In the genomic region with DNA sequence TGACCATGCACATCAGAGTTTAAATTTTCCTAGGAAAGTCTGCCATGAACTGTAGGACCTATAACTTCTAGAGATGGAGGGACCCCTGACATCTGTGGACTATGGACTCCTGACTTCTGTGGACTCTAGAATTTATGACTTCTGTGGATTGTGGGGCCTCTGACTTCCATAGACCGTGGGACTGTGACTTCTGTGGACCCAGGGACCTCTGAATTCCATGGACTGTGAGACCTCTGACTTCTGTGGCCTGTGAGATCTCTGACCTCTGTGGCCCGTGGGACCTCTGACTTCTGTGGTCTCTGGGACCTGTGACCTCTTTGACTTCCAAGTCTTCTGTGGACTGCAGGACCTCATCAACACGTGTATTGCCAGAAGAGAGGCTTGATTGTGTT, we compare ENCODE assay signal across 13 cellular contexts. TPM values are rescaled to one million over a fixed set of nuclear protein-coding genes. Genes with fewer than 3 reads are reported as not detected.
DNase-seq lines count a peak whose midpoint lies in the region; ATAC-seq, FAIRE-seq and TF ChIP-seq lines count a peak whose summit lies in the region.
"Had no signal": no experiment of that assay in that cellular context is flagged by ENCODE, and none has a peak within 500 bp of the region (broad histone marks: within the 10 kb centered on the region; RNA-seq: fewer than 3 reads in every experiment).

No MANE protein-coding gene starts in this region.

- H3K27me3 Mint-ChIP-seq in HFFc6 (ENCODE audit: insufficient read depth), result no peaks in the 10 kb centered on the region; the same call in none of the 2 replicates
- H3K27me3 Mint-ChIP-seq in activated T-helper 2 cell treated with anti-CD3 and anti-CD28 coated beads, Interferon-gamma antibody, Interleukin-2, Interleukin-4, amounts not matched to agents 10 μg/mL and 5 μg/mL and 100 μg/mL, durations not matched to agents 14 hours and 24 hours and 36 hours (ENCODE audit: low read depth), result no peaks in the 10 kb centered on the region
- H3K27me3 Mint-ChIP-seq in memory B cell, result no peaks in the 10 kb centered on the region

- H3K4me3 Mint-ChIP-seq in HFFc6, result peak overlapping the region; percentile 80
- H3K4me3 Mint-ChIP-seq in activated T-helper 2 cell treated with anti-CD3 and anti-CD28 coated beads, Interferon-gamma antibody, Interleukin-2, Interleukin-4, amounts not matched to agents 10 μg/mL and 5 μg/mL and 100 μg/mL, durations not matched to agents 14 hours and 24 hours and 36 hours (ENCODE audit: low read depth), result peak overlapping the region; percentile 67
- no peak overlapping the region for H3K4me3 Mint-ChIP-seq in memory B cell
- H3K4me3 Mint-ChIP-seq: mesothelial cell of epicardium had no signal

- no peak for FAIRE-seq in A549 (lab: Jason Lieb, UNC)

- H3K36me3 Mint-ChIP-seq in HFFc6 (ENCODE audit: low read depth) (no peaks in the 10 kb centered on the region), memory B cell (peaks cover 1% of the 10 kb centered on the region)
- H3K36me3 Mint-ChIP-seq in activated T-helper 2 cell treated with anti-CD3 and anti-CD28 coated beads, Interferon-gamma antibody, Interleukin-2, Interleukin-4, amounts not matched to agents 10 μg/mL and 5 μg/mL and 100 μg/mL, durations not matched to agents 14 hours and 24 hours and 36 hours (ENCODE audit: low read depth), result peaks cover 26% of the 10 kb centered on the region
- H3K36me3 Mint-ChIP-seq: mesothelial cell of epicardium had no signal

- H3K27ac Mint-ChIP-seq in HFFc6 (peak overlapping the region; percentile 96), memory B cell (peak overlapping the region; percentile 17)
- peak overlapping the region; percentile 90 for H3K27ac Mint-ChIP-seq in activated T-helper 2 cell treated with anti-CD3 and anti-CD28 coated beads, Interferon-gamma antibody, Interleukin-2, Interleukin-4, amounts not matched to agents 10 μg/mL and 5 μg/mL and 100 μg/mL, durations not matched to agents 14 hours and 24 hours and 36 hours

- POLR2A ChIA-PET in A549 (lab: Yijun Ruan, JAX), result no interaction called here

- H3K4me1 ChIP-seq in A549, result peaks cover 40% of the 10 kb centered on the region

- no peak for TF ChIP-seq POLR2A in A549 (IDR thresholded peaks at IDR 0.05; ENCODE audit: low read length)

- TF ChIP-seq RAD21 in A549 (conservative IDR thresholded peaks at IDR 0.05 in 1 of 2, IDR thresholded peaks at IDR 0.05 in 1 of 2), result no peak

- no peaks in the 10 kb centered on the region for H3K9me3 ChIP-seq in A549
- H3K9me3 ChIP-seq: gastrocnemius medialis had no signal

- intact Hi-C loops in activated T-helper 2 cell treated with anti-CD3 and anti-CD28 coated beads, Interferon-gamma antibody, Interleukin-2, Interleukin-4, amounts not matched to agents 10 μg/mL and 5 μg/mL and 100 μg/mL, durations not matched to agents 14 hours and 24 hours and 36 hours (cut with micrococcal nuclease), result loop anchor here (2.0 to 10.0 kb wide), 5 partner anchors 53 to 431 kb away; a partner anchor contains a TSS

- H3K9me3 Mint-ChIP-seq in HFFc6 (no peaks in the 10 kb centered on the region), memory B cell (no peaks in the 10 kb centered on the region)
- H3K9me3 Mint-ChIP-seq in activated T-helper 2 cell treated with anti-CD3 and anti-CD28 coated beads, Interferon-gamma antibody, Interleukin-2, Interleukin-4, amounts not matched to agents 10 μg/mL and 5 μg/mL and 100 μg/mL, durations not matched to agents 14 hours and 24 hours and 36 hours, result no peaks in the 10 kb centered on the region
- H3K9me3 Mint-ChIP-seq: mesothelial cell of epicardium had no signal

- H3K4me1 Mint-ChIP-seq in HFFc6 (ENCODE audit: low read depth) (peaks cover 85% of the 10 kb centered on the region), memory B cell (peaks cover 47% of the 10 kb centered on the region)
- peaks cover 82% of the 10 kb centered on the region for H3K4me1 Mint-ChIP-seq in activated T-helper 2 cell treated with anti-CD3 and anti-CD28 coated beads, Interferon-gamma antibody, Interleukin-2, Interleukin-4, amounts not matched to agents 10 μg/mL and 5 μg/mL and 100 μg/mL, durations not matched to agents 14 hours and 24 hours and 36 hours (ENCODE audit: low read depth)

- TF ChIP-seq EP300 in A549 (IDR thresholded peaks at IDR 0.05), result no peak

- WGBS in A549 (ENCODE audit: missing lambda C conversion rate), result 71% methylated on average over 2 of the region's 3 CpGs

- no peak for DNase-seq in A549 (ENCODE audit: low read depth in 1 of 2, low spot score in 1 of 2)
- no peak for DNase-seq in HFFc6
- DNase-seq in activated T-helper 2 cell treated with anti-CD3 and anti-CD28 coated beads, Interferon-gamma antibody, Interleukin-2, Interleukin-4, amounts not matched to agents 10 μg/mL and 5 μg/mL and 100 μg/mL, durations not matched to agents 14 hours and 24 hours and 36 hours (ENCODE audit: low spot score), result no peak
- DNase-seq in memory B cell (ENCODE audit: low spot score in 2 of 2), result no peak
- DNase-seq in NCI-H2171 treated with DMSO at 0.1 percent for 48 hours (lab: John Stamatoyannopoulos, UW), result no peak
- DNase-seq in NCI-H345 (lab: John Stamatoyannopoulos, UW), result no peak
- no peak for DNase-seq in omental fat pad (ENCODE audit: low spot score)
- DNase-seq: COR-L47, gastrocnemius medialis, Karpas-422, NCI-H82 had no signal

- peak overlapping the region; percentile 83 for H3K4me2 ChIP-seq in A549

- CTCF ChIA-PET in A549 (lab: Yijun Ruan, JAX), result interaction anchor here (0.6 to 1.6 kb wide), 3 partner anchors 350 to 484 kb away, joined by 3 read pairs; no protein-coding TSS in a partner anchor

- H3K27ac ChIP-seq in A549, result peak overlapping the region in 1 of 2 experiments; percentile 58; a peak in 1 of 6 replicates

- TF ChIP-seq CTCF in A549 (IDR thresholded peaks at IDR 0.05) (no peak), HFFc6 (IDR thresholded peaks at IDR 0.05) (no peak), omental fat pad (IDR thresholded peaks at IDR 0.05) (no peak)

- no peak overlapping the region for H3K4me3 ChIP-seq in A549
- H3K4me3 ChIP-seq: gastrocnemius medialis had no signal

- ATAC-seq in A549 (no peak), memory B cell (ENCODE audit: low read depth) (no peak), omental fat pad (ENCODE audit: low FRiP score) (no peak), HG03354 (IDR thresholded peaks at IDR 0.05; ENCODE audit: poor library complexity, severe bottlenecking, unreplicated experiment) (no peak)

TF ChIP-seq in A549, 52 proteins besides CTCF, POLR2A, EP300 and RAD21 (continues in another document):
- TF ChIP-seq SREBF2 (IDR thresholded peaks at IDR 0.05) (no peak), HOXA7 (CRISPR knock-in tag; IDR thresholded peaks at IDR 0.05) (no peak), POLR2AphosphoS2 (conservative IDR thresholded peaks at IDR 0.05; ENCODE audit: low read length) (no peak), EHF (CRISPR knock-in tag; IDR thresholded peaks at IDR 0.05) (no peak), RNF2 (IDR thresholded peaks at IDR 0.05; ENCODE audit: borderline replicate concordance, low read depth) (no peak), ZSCAN20 (CRISPR knock-in tag; IDR thresholded peaks at IDR 0.05) (no peak), TFCP2L1 (CRISPR knock-in tag; IDR thresholded peaks at IDR 0.05) (no peak), BHLHE40 (IDR thresholded peaks at IDR 0.05; ENCODE audit: low read depth, low read length) (no peak), MAZ (IDR thresholded peaks at IDR 0.05; ENCODE audit: borderline replicate concordance, low read depth, low read length) (no peak)
- TF ChIP-seq, protein P1, sequence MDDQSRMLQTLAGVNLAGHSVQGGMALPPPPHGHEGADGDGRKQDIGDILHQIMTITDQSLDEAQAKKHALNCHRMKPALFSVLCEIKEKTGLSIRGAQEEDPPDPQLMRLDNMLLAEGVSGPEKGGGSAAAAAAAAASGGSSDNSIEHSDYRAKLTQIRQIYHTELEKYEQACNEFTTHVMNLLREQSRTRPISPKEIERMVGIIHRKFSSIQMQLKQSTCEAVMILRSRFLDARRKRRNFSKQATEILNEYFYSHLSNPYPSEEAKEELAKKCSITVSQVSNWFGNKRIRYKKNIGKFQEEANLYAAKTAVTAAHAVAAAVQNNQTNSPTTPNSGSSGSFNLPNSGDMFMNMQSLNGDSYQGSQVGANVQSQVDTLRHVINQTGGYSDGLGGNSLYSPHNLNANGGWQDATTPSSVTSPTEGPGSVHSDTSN (IDR thresholded peaks at IDR 0.05), result no peak
- TF ChIP-seq, protein P2, sequence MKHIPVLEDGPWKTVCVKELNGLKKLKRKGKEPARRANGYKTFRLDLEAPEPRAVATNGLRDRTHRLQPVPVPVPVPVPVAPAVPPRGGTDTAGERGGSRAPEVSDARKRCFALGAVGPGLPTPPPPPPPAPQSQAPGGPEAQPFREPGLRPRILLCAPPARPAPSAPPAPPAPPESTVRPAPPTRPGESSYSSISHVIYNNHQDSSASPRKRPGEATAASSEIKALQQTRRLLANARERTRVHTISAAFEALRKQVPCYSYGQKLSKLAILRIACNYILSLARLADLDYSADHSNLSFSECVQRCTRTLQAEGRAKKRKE (CRISPR knock-in tag; IDR thresholded peaks at IDR 0.05; ENCODE audit: low read depth), result no peak

RNA-seq across cellular contexts. Expression of a gene that starts 36.7 kb away (rescaled TPM):
- polyA plus RNA-seq in A549 (2011; rRNA removed), result 4.2 and 7.7 TPM in 2 replicates
- polyA plus RNA-seq in A549 (2012; cell fraction: cytosol; rRNA removed), result 16.5 and 17.6 TPM in 2 replicates
- 22.5 and 28.6 TPM in 2 replicates for polyA plus RNA-seq in A549 (2012; cell fraction: nucleus; rRNA removed)
- polyA plus RNA-seq in A549 (2017; fragmentation: RNase III; extraction: RNeasy Plus Mini Kit Qiagen cat#74134 plus additional on column Dnase treatment), result 12.5 to 15.0 TPM (median 13.5 TPM) in 3 replicates
- 5.5 and 5.6 TPM in 2 replicates for polyA minus RNA-seq in A549 (2011; rRNA and poly(A)+ RNA removed)
- 10 to 100 TPM; 23.1 to 28.4 (median 26.0) TPM for total RNA-seq in HFFc6 (2021; fragmentation: NEBNext Ultra II Directional; extraction: Animal tissue kit (Norgen Biotek cat#: 25700))
- total RNA-seq in activated T-helper 2 cell treated with anti-CD3 and anti-CD28 coated beads, Interferon-gamma antibody, Interleukin-2, Interleukin-4, amounts not matched to agents 10 μg/mL and 5 μg/mL and 100 μg/mL, durations not matched to agents 14 hours and 24 hours and 36 hours, result 23.1 and 25.1 TPM in 2 replicates
- total RNA-seq in omental fat pad, result 10 to 100 TPM; 10.6 to 19.6 (median 13.9) TPM

RNA-seq across cellular contexts. Expression of a gene that starts 39.2 kb away (rescaled TPM):
- 28.5 and 30.0 TPM in 2 replicates for polyA plus RNA-seq in A549 (2011; rRNA removed)
- 21.8 and 21.9 TPM in 2 replicates for polyA plus RNA-seq in A549 (2012; cell fraction: cytosol; rRNA removed)
- polyA plus RNA-seq in A549 (2012; cell fraction: nucleus; rRNA removed), result 11.4 and 13.4 TPM in 2 replicates
- 28.2 to 31.7 TPM (median 30.1 TPM) in 3 replicates for polyA plus RNA-seq in A549 (2017; fragmentation: RNase III; extraction: RNeasy Plus Mini Kit Qiagen cat#74134 plus additional on column Dnase treatment)
- 24.1 and 29.3 TPM in 2 replicates for polyA minus RNA-seq in A549 (2011; rRNA and poly(A)+ RNA removed)
- 10 to 100 TPM; 44.1 to 58.6 (median 48.4) TPM for total RNA-seq in HFFc6 (2021; fragmentation: NEBNext Ultra II Directional; extraction: Animal tissue kit (Norgen Biotek cat#: 25700))
- total RNA-seq in activated T-helper 2 cell treated with anti-CD3 and anti-CD28 coated beads, Interferon-gamma antibody, Interleukin-2, Interleukin-4, amounts not matched to agents 10 μg/mL and 5 μg/mL and 100 μg/mL, durations not matched to agents 14 hours and 24 hours and 36 hours, result 52.9 and 53.8 TPM in 2 replicates
- total RNA-seq in omental fat pad, result 10 to 100 TPM; 17.8 to 27.2 (median 21.6) TPM

Comparison
In these comparisons a context has a peak if more than half of its experiments do, and no peak if none do; other contexts are left out.
1. H3K27ac Mint-ChIP-seq: peak in every context shown above with its lines; median percentile 96 in HFFc6; 90 in activated T-helper 2 cell treated with anti-CD3 and anti-CD28 coated beads, Interferon-gamma antibody, Interleukin-2, Interleukin-4, amounts not matched to agents 10 μg/mL and 5 μg/mL and 100 μg/mL, durations not matched to agents 14 hours and 24 hours and 36 hours; 17 in memory B cell.